Comparison of ENCODE assay signal across 17 cellular contexts in the genomic region with DNA sequence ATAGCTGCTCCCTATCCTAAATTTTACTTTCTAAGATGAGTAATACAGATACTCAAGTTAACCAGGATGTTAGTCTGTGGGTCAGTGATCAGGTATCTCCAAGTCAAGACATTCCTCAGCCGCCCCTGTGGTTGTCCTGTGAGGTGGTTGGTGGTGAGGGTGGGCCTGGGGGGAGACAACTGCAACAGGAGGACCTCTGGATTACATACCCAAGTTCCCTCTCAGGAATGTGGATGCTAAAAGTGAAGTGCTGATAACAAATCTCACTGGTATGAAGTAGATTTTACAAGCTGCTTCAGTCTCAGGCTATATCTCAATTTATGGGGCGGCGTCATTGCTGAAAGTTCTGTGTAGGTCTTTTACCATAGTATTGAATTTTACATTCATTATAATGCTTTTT. TPM values are rescaled to one million over a fixed set of nuclear protein-coding genes. Genes with fewer than 3 reads are reported as not detected.
"Had no signal": no experiment of that assay in that cellular context is flagged by ENCODE, and none has a peak within 500 bp of the region (broad histone marks: within the 10 kb centered on the region; RNA-seq: fewer than 3 reads in every experiment).

No MANE protein-coding gene starts in this region.

- H3K9me3 ChIP-seq: gastroesophageal sphincter, prostate gland had no signal

- H3K4me3 ChIP-seq: gastroesophageal sphincter, lung, prostate gland, SK-N-MC had no signal

- H3K27me3 ChIP-seq: gastroesophageal sphincter had no signal

- H3K27ac ChIP-seq: gastroesophageal sphincter, prostate gland, SK-N-MC had no signal

- H3K27ac Mint-ChIP-seq: activated CD4-positive, alpha-beta T cell treated with anti-CD3 and anti-CD28 coated beads, Interleukin-2, amount 10 ng/mL, durations not matched to agents 7 days and 5 days; activated naive CD4-positive, alpha-beta T cell treated with anti-CD3 and anti-CD28 coated beads, Interleukin-2, amount 50 U/mL, for 24 hours; natural killer cell treated with Interleukin-12 subunit alpha and Interleukin-12 subunit beta and Interleukin-15 and Interleukin-18, amount 100 ng/mL, for 72 hours; T-cell; type B pancreatic cell had no signal

- H3K4me1 Mint-ChIP-seq: activated CD4-positive, alpha-beta T cell treated with anti-CD3 and anti-CD28 coated beads, Interleukin-2, amount 10 ng/mL, durations not matched to agents 7 days and 5 days; activated naive CD4-positive, alpha-beta T cell treated with anti-CD3 and anti-CD28 coated beads, Interleukin-2, amount 50 U/mL, for 24 hours; T-cell had no signal

- H3K4me3 Mint-ChIP-seq: activated CD4-positive, alpha-beta T cell treated with anti-CD3 and anti-CD28 coated beads, Interleukin-2, amount 10 ng/mL, durations not matched to agents 7 days and 5 days; activated naive CD4-positive, alpha-beta T cell treated with anti-CD3 and anti-CD28 coated beads, Interleukin-2, amount 50 U/mL, for 24 hours; natural killer cell treated with Interleukin-12 subunit alpha and Interleukin-12 subunit beta and Interleukin-15 and Interleukin-18, amount 100 ng/mL, for 72 hours; T-cell; type B pancreatic cell had no signal

- FAIRE-seq: bronchial epithelial cell, endothelial cell of umbilical vein had no signal

- H3K27me3 Mint-ChIP-seq: type B pancreatic cell had no signal

- H3K36me3 ChIP-seq: gastroesophageal sphincter, prostate gland had no signal

- H3K9me3 Mint-ChIP-seq: activated CD4-positive, alpha-beta T cell treated with anti-CD3 and anti-CD28 coated beads, Interleukin-2, amount 10 ng/mL, durations not matched to agents 7 days and 5 days; activated naive CD4-positive, alpha-beta T cell treated with anti-CD3 and anti-CD28 coated beads, Interleukin-2, amount 50 U/mL, for 24 hours; natural killer cell treated with Interleukin-12 subunit alpha and Interleukin-12 subunit beta and Interleukin-15 and Interleukin-18, amount 100 ng/mL, for 72 hours; T-cell had no signal

- DNase-seq: activated CD4-positive, alpha-beta T cell treated with anti-CD3 and anti-CD28 coated beads, Interleukin-2, amount 10 ng/mL, durations not matched to agents 7 days and 5 days; activated CD8-positive, alpha-beta memory T cell treated with anti-CD3 and anti-CD28 coated beads for 24 hours; amygdala; hippocampal formation; left cardiac atrium; stimulated activated CD4-positive, alpha-beta T cell treated with anti-CD3 and anti-CD28 coated beads, Interleukin-2, amount 100 ng/mL, for 48 hours; stimulated activated naive CD4-positive, alpha-beta T cell treated with Interleukin-2 at 50 U/mL for 16 hours; T-cell had no signal

- H3K4me1 ChIP-seq: gastroesophageal sphincter, prostate gland had no signal

- H3K36me3 Mint-ChIP-seq: activated naive CD4-positive, alpha-beta T cell treated with anti-CD3 and anti-CD28 coated beads, Interleukin-2, amount 50 U/mL, for 24 hours; natural killer cell treated with Interleukin-12 subunit alpha and Interleukin-12 subunit beta and Interleukin-15 and Interleukin-18, amount 100 ng/mL, for 72 hours; T-cell had no signal

RNA-seq across cellular contexts. Expression of a gene that starts 38.3 kb away (rescaled TPM):
- total RNA-seq: activated CD4-positive, alpha-beta T cell treated with anti-CD3 and anti-CD28 coated beads, Interleukin-2, amount 10 ng/mL, durations not matched to agents 7 days and 5 days; endothelial cell of umbilical vein had no signal
